Comparison of ENCODE assay signal across 9 cellular contexts in the genomic region with DNA sequence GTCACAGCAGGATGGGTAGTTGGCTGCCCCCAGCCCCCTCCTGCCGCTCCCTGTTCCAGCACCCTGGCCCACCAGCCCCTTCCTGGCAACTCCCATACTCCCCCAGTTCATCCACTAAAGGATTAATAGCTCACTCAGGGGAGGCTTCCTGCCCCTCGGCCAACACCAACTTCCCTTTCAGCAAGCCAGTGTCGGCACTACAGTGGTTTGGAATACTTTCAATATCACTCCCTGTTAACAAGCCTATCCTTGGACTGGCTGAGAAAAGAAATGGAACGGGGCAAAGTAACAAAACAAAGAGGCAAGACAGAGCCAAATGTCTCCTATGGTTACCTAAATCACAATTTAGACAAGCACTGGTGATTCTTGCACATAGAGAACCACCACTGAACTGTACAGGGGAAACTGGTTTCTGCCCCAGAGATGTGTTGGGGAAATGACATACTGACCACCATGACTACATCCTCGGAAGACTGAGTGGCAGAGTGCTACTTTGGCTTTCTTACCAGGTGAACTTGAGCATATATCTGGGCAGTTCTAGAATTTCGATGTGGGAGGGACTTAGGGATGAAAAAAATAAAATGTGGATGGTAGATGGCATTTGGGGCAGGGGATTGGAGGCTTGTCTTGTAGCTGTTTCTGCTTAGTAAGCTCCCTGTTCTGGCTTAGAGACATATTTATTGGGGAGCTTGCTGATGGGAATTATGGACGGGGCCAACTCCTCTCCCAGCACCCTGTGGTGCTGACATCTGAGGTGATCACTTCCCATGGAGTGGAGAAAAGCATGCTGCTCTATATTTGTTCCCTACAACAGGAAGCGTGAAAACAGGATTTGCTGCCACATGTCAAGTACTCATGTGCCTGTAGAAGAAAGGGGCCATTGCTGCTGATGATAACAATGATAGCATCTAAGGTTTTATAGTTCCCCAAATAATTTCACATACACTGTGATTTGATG. TPM values are rescaled to one million over a fixed set of nuclear protein-coding genes. Genes with fewer than 3 reads are reported as not detected.
DNase-seq lines count a peak whose midpoint lies in the region; ATAC-seq and TF ChIP-seq lines count a peak whose summit lies in the region.
"Had no signal": no experiment of that assay in that cellular context is flagged by ENCODE, and none has a peak within 500 bp of the region (broad histone marks: within the 10 kb centered on the region; RNA-seq: fewer than 3 reads in every experiment).

No MANE protein-coding gene starts in this region.

- ATAC-seq in stimulated activated naive CD8-positive, alpha-beta T cell treated with anti-CD3 and anti-CD28 coated beads, Interleukin-15, Interleukin-2, amounts not matched to agents 100 U/mL and 50 U/mL, for 24 hours: no peak
- ATAC-seq in activated T-cell treated with anti-CD3 and anti-CD28 coated beads, Interleukin-2, amount 50 U/mL, for 4 hours: no peak
- ATAC-seq in GM21423 (IDR thresholded peaks at IDR 0.05; ENCODE audit: unreplicated experiment): no peak

- WGBS in mesendoderm (ENCODE audit: extremely low coverage, insufficient coverage, low lambda C conversion rate): no CpG with 5 or more reads among the region's 8 CpGs

- TF ChIP-seq CTCF in MCF 10A (IDR thresholded peaks at IDR 0.05; ENCODE audit: unreplicated experiment): no peak
- no peak for TF ChIP-seq CTCF in glutamatergic neuron (IDR thresholded peaks at IDR 0.05; ENCODE audit: partially characterized antibody, unreplicated experiment)
- no peak for TF ChIP-seq CTCF in progenitor cell of endocrine pancreas (IDR thresholded peaks at IDR 0.05; ENCODE audit: unreplicated experiment)

- H2BK5ac ChIP-seq in mesendoderm (ENCODE audit: low read length): no peak overlapping the region

- no peak overlapping the region for H3K27ac ChIP-seq in mesendoderm (ENCODE audit: low read depth, low read length)

- no peak overlapping the region for H3K4me3 ChIP-seq in mesendoderm (ENCODE audit: low read length)

- CTCF ChIA-PET in MCF 10A (lab: Yijun Ruan, JAX): interaction anchor here (0.8 to 5.6 kb wide), 11 partner anchors 9 to 402 kb away, joined by 3 to 52 read pairs (median 5); no protein-coding TSS in a partner anchor

- peak overlapping the region; percentile 13 for H3K56ac ChIP-seq in mesendoderm (ENCODE audit: low read length)

- no peak overlapping the region for H3K9ac ChIP-seq in mesendoderm (ENCODE audit: low read length)

- H3K27me3 ChIP-seq in mesendoderm (ENCODE audit: insufficient read depth, low read length, poor library complexity): no peaks in the 10 kb centered on the region

- H3K4me1 ChIP-seq in mesendoderm (ENCODE audit: control insufficient read depth, low read depth, low read length): peaks cover 2% of the 10 kb centered on the region

- no peaks in the 10 kb centered on the region for H3K36me3 ChIP-seq in mesendoderm (ENCODE audit: control insufficient read depth, insufficient read depth, low read length)

- DNase-seq in stimulated activated naive CD8-positive, alpha-beta T cell treated with anti-CD3 and anti-CD28 coated beads, Interleukin-15, Interleukin-2, amounts not matched to agents 100 U/mL and 50 U/mL, for 24 hours: no peak
- DNase-seq in MCF 10A (ENCODE audit: unreplicated experiment) (peak; percentile 53), mesendoderm (no peak), glutamatergic neuron (no peak), progenitor cell of endocrine pancreas (ENCODE audit: low spot score, unreplicated experiment) (no peak)
- DNase-seq in activated T-cell treated with anti-CD3 and anti-CD28 coated beads, Interleukin-2, amount 50 U/mL, for 4 hours: no peak
- DNase-seq: CD4-positive, CD25-positive, alpha-beta regulatory T cell had no signal

- no peak overlapping the region for H4K5ac ChIP-seq in mesendoderm (ENCODE audit: low read length)

- H3K4me2 ChIP-seq in mesendoderm (ENCODE audit: low read length): no peak overlapping the region

- H3K36me3 Mint-ChIP-seq in stimulated activated naive CD8-positive, alpha-beta T cell treated with anti-CD3 and anti-CD28 coated beads, Interleukin-15, Interleukin-2, amounts not matched to agents 100 ng/mL and 50 ng/mL, for 24 hours (ENCODE audit: low read depth): no peaks in the 10 kb centered on the region
- H3K36me3 Mint-ChIP-seq in MCF 10A (ENCODE audit: insufficient read depth, unreplicated experiment) (peaks cover 6% of the 10 kb centered on the region), glutamatergic neuron (ENCODE audit: unreplicated experiment) (no peaks in the 10 kb centered on the region), progenitor cell of endocrine pancreas (ENCODE audit: insufficient read depth) (no peaks in the 10 kb centered on the region)
- no peaks in the 10 kb centered on the region for H3K36me3 Mint-ChIP-seq in activated T-cell treated with anti-CD3 and anti-CD28 coated beads, Interleukin-2, amount 50 U/mL, for 4 hours (ENCODE audit: insufficient read depth)
- H3K36me3 Mint-ChIP-seq: CD4-positive, CD25-positive, alpha-beta regulatory T cell had no signal

- BruUV-seq in MCF 10A (replicated peaks; lab: Mats Ljungman, UMichigan): no TSS peak

- no peak overlapping the region for H3K23ac ChIP-seq in mesendoderm (ENCODE audit: low read length)

- H2AK5ac ChIP-seq in mesendoderm (ENCODE audit: low read length): no peak overlapping the region

- H2BK120ac ChIP-seq in mesendoderm (ENCODE audit: low read depth, low read length): no peak overlapping the region

- no peak overlapping the region for H2BK15ac ChIP-seq in mesendoderm (replicated peaks; ENCODE audit: low read depth)

- H3K4me3 Mint-ChIP-seq in stimulated activated naive CD8-positive, alpha-beta T cell treated with anti-CD3 and anti-CD28 coated beads, Interleukin-15, Interleukin-2, amounts not matched to agents 100 ng/mL and 50 ng/mL, for 24 hours: no peak overlapping the region
- H3K4me3 Mint-ChIP-seq in MCF 10A (ENCODE audit: unreplicated experiment): no peak overlapping the region
- no peak overlapping the region for H3K4me3 Mint-ChIP-seq in activated T-cell treated with anti-CD3 and anti-CD28 coated beads, Interleukin-2, amount 50 U/mL, for 4 hours
- no peak overlapping the region for H3K4me3 Mint-ChIP-seq in glutamatergic neuron (ENCODE audit: unreplicated experiment)
- H3K4me3 Mint-ChIP-seq in progenitor cell of endocrine pancreas (ENCODE audit: low read depth): no peak overlapping the region
- H3K4me3 Mint-ChIP-seq: CD4-positive, CD25-positive, alpha-beta regulatory T cell had no signal

- H3K27ac Mint-ChIP-seq in stimulated activated naive CD8-positive, alpha-beta T cell treated with anti-CD3 and anti-CD28 coated beads, Interleukin-15, Interleukin-2, amounts not matched to agents 100 ng/mL and 50 ng/mL, for 24 hours: peak overlapping the region; percentile 0
- H3K27ac Mint-ChIP-seq in MCF 10A (ENCODE audit: low read depth, unreplicated experiment) (peak overlapping the region; percentile 44), glutamatergic neuron (ENCODE audit: unreplicated experiment) (no peak overlapping the region), progenitor cell of endocrine pancreas (no peak overlapping the region)

- H3K4ac ChIP-seq in mesendoderm (ENCODE audit: low read depth, low read length): no peak overlapping the region

- H3K18ac ChIP-seq in mesendoderm (ENCODE audit: low read length): no peak overlapping the region

- POLR2A ChIA-PET in MCF 10A (lab: Yijun Ruan, JAX): interaction anchor here (0.6 to 5.6 kb wide), 19 partner anchors 8 to 993 kb away, joined by 3 to 81 read pairs (median 7); a partner anchor contains a TSS

- H3K9me3 Mint-ChIP-seq in stimulated activated naive CD8-positive, alpha-beta T cell treated with anti-CD3 and anti-CD28 coated beads, Interleukin-15, Interleukin-2, amounts not matched to agents 100 ng/mL and 50 ng/mL, for 24 hours: no peaks in the 10 kb centered on the region
- H3K9me3 Mint-ChIP-seq in MCF 10A (ENCODE audit: unreplicated experiment): no peaks in the 10 kb centered on the region
- no peaks in the 10 kb centered on the region for H3K9me3 Mint-ChIP-seq in activated T-cell treated with anti-CD3 and anti-CD28 coated beads, Interleukin-2, amount 50 U/mL, for 4 hours
- H3K9me3 Mint-ChIP-seq in glutamatergic neuron (ENCODE audit: unreplicated experiment): peaks cover 4% of the 10 kb centered on the region
- no peaks in the 10 kb centered on the region for H3K9me3 Mint-ChIP-seq in progenitor cell of endocrine pancreas (ENCODE audit: low read depth)
- H3K9me3 Mint-ChIP-seq: CD4-positive, CD25-positive, alpha-beta regulatory T cell had no signal

- peaks cover 64% of the 10 kb centered on the region for H3K4me1 Mint-ChIP-seq in stimulated activated naive CD8-positive, alpha-beta T cell treated with anti-CD3 and anti-CD28 coated beads, Interleukin-15, Interleukin-2, amounts not matched to agents 100 ng/mL and 50 ng/mL, for 24 hours (ENCODE audit: low read depth)
- H3K4me1 Mint-ChIP-seq in MCF 10A (ENCODE audit: insufficient read depth, unreplicated experiment) (peaks cover 76% of the 10 kb centered on the region), glutamatergic neuron (ENCODE audit: low read depth, unreplicated experiment) (no peaks in the 10 kb centered on the region), progenitor cell of endocrine pancreas (ENCODE audit: low read depth) (peaks cover 19% of the 10 kb centered on the region)
- peaks cover 33% of the 10 kb centered on the region for H3K4me1 Mint-ChIP-seq in activated T-cell treated with anti-CD3 and anti-CD28 coated beads, Interleukin-2, amount 50 U/mL, for 4 hours (ENCODE audit: low read depth)

- H3K79me2 ChIP-seq in mesendoderm (ENCODE audit: control insufficient read depth, insufficient read depth, low read length): no peaks in the 10 kb centered on the region

- H4K8ac ChIP-seq in mesendoderm (ENCODE audit: low read depth, low read length): no peak overlapping the region

- H3K79me1 ChIP-seq in mesendoderm (ENCODE audit: low read length): no peaks in the 10 kb centered on the region

- no peaks in the 10 kb centered on the region for H3K27me3 Mint-ChIP-seq in stimulated activated naive CD8-positive, alpha-beta T cell treated with anti-CD3 and anti-CD28 coated beads, Interleukin-15, Interleukin-2, amounts not matched to agents 100 ng/mL and 50 ng/mL, for 24 hours
- H3K27me3 Mint-ChIP-seq in MCF 10A (ENCODE audit: insufficient read depth, unreplicated experiment): no peaks in the 10 kb centered on the region
- no peaks in the 10 kb centered on the region for H3K27me3 Mint-ChIP-seq in activated T-cell treated with anti-CD3 and anti-CD28 coated beads, Interleukin-2, amount 50 U/mL, for 4 hours (ENCODE audit: low read depth)
- H3K27me3 Mint-ChIP-seq in glutamatergic neuron (ENCODE audit: unreplicated experiment): peaks cover 9% of the 10 kb centered on the region
- H3K27me3 Mint-ChIP-seq in progenitor cell of endocrine pancreas: peaks cover 94% of the 10 kb centered on the region
- H3K27me3 Mint-ChIP-seq: CD4-positive, CD25-positive, alpha-beta regulatory T cell had no signal

- intact Hi-C loops in MCF 10A (cut with micrococcal nuclease): loop anchor here (10.0 kb wide), 2 partner anchors 290 to 1220 kb away; a partner anchor contains a TSS

RNA-seq across cellular contexts. Expression of a gene that starts 7.1 kb away (rescaled TPM):
- total RNA-seq in MCF 10A (2022) (513 and 622 TPM in 2 replicates), glutamatergic neuron (ENCODE audit: unreplicated experiment) (25.6 TPM), progenitor cell of endocrine pancreas (20.3 and 33.8 TPM in 2 replicates)
- 15.4 TPM for polyA plus RNA-seq in mesendoderm (2013, experiment 1 of 2)
- 17.2 TPM for polyA plus RNA-seq in mesendoderm (2013, experiment 2 of 2)
- total RNA-seq in activated T-cell treated with anti-CD3 and anti-CD28 coated beads, Interleukin-2, amount 50 U/mL, for 4 hours: 10 to 100 TPM; 19.0 to 25.1 (median 19.2) TPM

RNA-seq across cellular contexts. Expression of a gene that starts 39.7 kb away (rescaled TPM):
- total RNA-seq in MCF 10A (2022) (1.0 and 5.7 TPM in 2 replicates), glutamatergic neuron (ENCODE audit: unreplicated experiment) (not detected), progenitor cell of endocrine pancreas (1.3 and 2.2 TPM in 2 replicates)
- polyA plus RNA-seq in mesendoderm (2013, experiment 1 of 2): 0.06 TPM
- 0.06 TPM for polyA plus RNA-seq in mesendoderm (2013, experiment 2 of 2)
- not detected for total RNA-seq in activated T-cell treated with anti-CD3 and anti-CD28 coated beads, Interleukin-2, amount 50 U/mL, for 4 hours

Comparison
In these comparisons a context has a peak if more than half of its experiments do, and no peak if none do; other contexts are left out.
1. H3K27ac Mint-ChIP-seq: peak in stimulated activated naive CD8-positive, alpha-beta T cell treated with anti-CD3 and anti-CD28 coated beads, Interleukin-15, Interleukin-2, amounts not matched to agents 100 ng/mL and 50 ng/mL, for 24 hours (single experiment) and MCF 10A (single experiment); none in glutamatergic neuron (single experiment) and progenitor cell of endocrine pancreas (single experiment).
2. RNA of a gene that starts 7.1 kb away (total RNA-seq): 513 to 622 TPM in MCF 10A; 25.6 TPM in glutamatergic neuron (single experiment), 20.3 to 33.8 TPM in progenitor cell of endocrine pancreas and 19.0 to 25.1 TPM in activated T-cell treated with anti-CD3 and anti-CD28 coated beads, Interleukin-2, amount 50 U/mL, for 4 hours; every median in the first group is over 10 times any median in the second.